13 cellular contexts compared by ENCODE assay signal in genomic region chr7:74343281-74344127, GRCh38. TPM values are rescaled to one million over a fixed set of nuclear protein-coding genes. Genes with fewer than 3 reads are reported as not detected.
DNase-seq lines count a peak whose midpoint lies in the region; ATAC-seq and TF ChIP-seq lines count a peak whose summit lies in the region.
"Had no signal": no experiment of that assay in that cellular context is flagged by ENCODE, and none has a peak within 500 bp of the region (broad histone marks: within the 10 kb centered on the region; RNA-seq: fewer than 3 reads in every experiment).

No MANE protein-coding gene starts in this region.

- CTCF ChIA-PET in HEK293 (lab: Yijun Ruan, JAX), result no interaction called here
- CTCF ChIA-PET in activated CD8-positive, alpha-beta T cell treated with anti-CD3 and anti-CD28 coated beads, Interleukin-2, amount 10 ng/mL, durations not matched to agents 7 days and 5 days (lab: Charles Lee), result no interaction called here

- H3K27me3 Mint-ChIP-seq in activated CD8-positive, alpha-beta T cell treated with anti-CD3 and anti-CD28 coated beads, Interleukin-2, amount 10 ng/mL, durations not matched to agents 7 days and 5 days (ENCODE audit: low read depth), result no peaks in the 10 kb centered on the region

- peaks cover 2% of the 10 kb centered on the region for H3K4me1 Mint-ChIP-seq in activated CD8-positive, alpha-beta T cell treated with anti-CD3 and anti-CD28 coated beads, Interleukin-2, amount 10 ng/mL, durations not matched to agents 7 days and 5 days (ENCODE audit: low read depth)

- no peaks in the 10 kb centered on the region for H3K9me3 Mint-ChIP-seq in activated CD8-positive, alpha-beta T cell treated with anti-CD3 and anti-CD28 coated beads, Interleukin-2, amount 10 ng/mL, durations not matched to agents 7 days and 5 days (ENCODE audit: insufficient read depth)

- peak overlapping the region; percentile 60 for H3K27ac Mint-ChIP-seq in activated CD8-positive, alpha-beta T cell treated with anti-CD3 and anti-CD28 coated beads, Interleukin-2, amount 10 ng/mL, durations not matched to agents 7 days and 5 days

- H3K4me3 ChIP-seq in AG09309 (ENCODE audit: control insufficient read depth, low read depth, low read length), result no peak overlapping the region
- H3K4me3 ChIP-seq in HEK293 (ENCODE audit: low read depth, low read length), result no peak overlapping the region

- H3K9me3 ChIP-seq in HEK293 (ENCODE audit: control insufficient read depth, insufficient read depth, low read depth, low read length), result no peaks in the 10 kb centered on the region

- TF ChIP-seq CTCF in AG09309 (IDR thresholded peaks at IDR 0.05; ENCODE audit: control insufficient read depth, insufficient read depth, low read depth, low read length, missing control alignments), result no peak
- no peak for TF ChIP-seq CTCF in HEK293 (tag by site-specific recombination; IDR thresholded peaks at IDR 0.05)

- DNase-seq in AG09309 (ENCODE audit: low read depth), result peak; percentile 32
- no peak for DNase-seq in activated CD8-positive, alpha-beta T cell treated with anti-CD3 and anti-CD28 coated beads, Interleukin-2, amount 10 ng/mL, durations not matched to agents 7 days and 5 days
- DNase-seq in kidney glomerular epithelial cell (lab: John Stamatoyannopoulos, UW), result peak; percentile 87
- no peak for DNase-seq in GDM1 (lab: John Stamatoyannopoulos, UW)
- DNase-seq in activated gamma-delta T cell (lab: John Stamatoyannopoulos, UW), result no peak
- no peak for DNase-seq in G401 (ENCODE audit: low spot score)
- DNase-seq: activated CD8-positive, alpha-beta memory T cell treated with anti-CD3 and anti-CD28 coated beads for 24 hours; cortex of kidney; NCI-H82; small intestine had no signal

- H3K4me3 Mint-ChIP-seq in activated CD8-positive, alpha-beta T cell treated with anti-CD3 and anti-CD28 coated beads, Interleukin-2, amount 10 ng/mL, durations not matched to agents 7 days and 5 days, result no peak overlapping the region

- no peaks in the 10 kb centered on the region for H3K36me3 ChIP-seq in HEK293 (ENCODE audit: control insufficient read depth in 2 of 2, insufficient read depth in 1 of 2, low read length in 2 of 2)

- in situ Hi-C loops in G401 (cut with HindIII; ENCODE audit: low sequenced_read_pairs), result no loop called here

- POLR2A ChIA-PET in HEK293 (lab: Yijun Ruan, JAX), result no interaction called here
- POLR2A ChIA-PET in activated CD8-positive, alpha-beta T cell treated with anti-CD3 and anti-CD28 coated beads, Interleukin-2, amount 10 ng/mL, durations not matched to agents 7 days and 5 days (lab: Charles Lee), result interaction anchor here (0.6 kb wide), 2 partner anchors 133 to 274 kb away, joined by 3 to 4 read pairs; partner anchors contain the start of gene LAT2

- ATAC-seq in activated CD8-positive, alpha-beta T cell treated with anti-CD3 and anti-CD28 coated beads, Interleukin-2, amount 10 ng/mL, durations not matched to agents 7 days and 5 days, result no peak
- no peak for ATAC-seq in GM21381 (IDR thresholded peaks at IDR 0.05; ENCODE audit: unreplicated experiment)
- ATAC-seq: left lobe of liver had no signal

- H3K27ac ChIP-seq in HEK293 (ENCODE audit: extremely low read depth, low read depth, low read length), result no peak overlapping the region

- H3K36me3 Mint-ChIP-seq in activated CD8-positive, alpha-beta T cell treated with anti-CD3 and anti-CD28 coated beads, Interleukin-2, amount 10 ng/mL, durations not matched to agents 7 days and 5 days (ENCODE audit: low read depth), result no peaks in the 10 kb centered on the region

- no peaks in the 10 kb centered on the region for H3K4me1 ChIP-seq in HEK293 (ENCODE audit: control insufficient read depth, insufficient read depth, low read length)

TF ChIP-seq in HEK293, 187 proteins besides CTCF, POLR2A, EP300 and RAD21:
- TF ChIP-seq KLF9 (tag by site-specific recombination; IDR thresholded peaks at IDR 0.05; ENCODE audit: low read depth) (no peak), ZNF660 (tag by site-specific recombination; IDR thresholded peaks at IDR 0.05) (no peak), ZNF362 (tag by site-specific recombination; IDR thresholded peaks at IDR 0.05) (0 out of 2 replicates have a peak, but pooled peaks have one; percentile 30), ZNF121 (tag by site-specific recombination; IDR thresholded peaks at IDR 0.05) (peak; percentile 49), ZFP41 (tag by site-specific recombination; IDR thresholded peaks at IDR 0.05; ENCODE audit: borderline replicate concordance) (no peak)
- TF ChIP-seq, protein P1, sequence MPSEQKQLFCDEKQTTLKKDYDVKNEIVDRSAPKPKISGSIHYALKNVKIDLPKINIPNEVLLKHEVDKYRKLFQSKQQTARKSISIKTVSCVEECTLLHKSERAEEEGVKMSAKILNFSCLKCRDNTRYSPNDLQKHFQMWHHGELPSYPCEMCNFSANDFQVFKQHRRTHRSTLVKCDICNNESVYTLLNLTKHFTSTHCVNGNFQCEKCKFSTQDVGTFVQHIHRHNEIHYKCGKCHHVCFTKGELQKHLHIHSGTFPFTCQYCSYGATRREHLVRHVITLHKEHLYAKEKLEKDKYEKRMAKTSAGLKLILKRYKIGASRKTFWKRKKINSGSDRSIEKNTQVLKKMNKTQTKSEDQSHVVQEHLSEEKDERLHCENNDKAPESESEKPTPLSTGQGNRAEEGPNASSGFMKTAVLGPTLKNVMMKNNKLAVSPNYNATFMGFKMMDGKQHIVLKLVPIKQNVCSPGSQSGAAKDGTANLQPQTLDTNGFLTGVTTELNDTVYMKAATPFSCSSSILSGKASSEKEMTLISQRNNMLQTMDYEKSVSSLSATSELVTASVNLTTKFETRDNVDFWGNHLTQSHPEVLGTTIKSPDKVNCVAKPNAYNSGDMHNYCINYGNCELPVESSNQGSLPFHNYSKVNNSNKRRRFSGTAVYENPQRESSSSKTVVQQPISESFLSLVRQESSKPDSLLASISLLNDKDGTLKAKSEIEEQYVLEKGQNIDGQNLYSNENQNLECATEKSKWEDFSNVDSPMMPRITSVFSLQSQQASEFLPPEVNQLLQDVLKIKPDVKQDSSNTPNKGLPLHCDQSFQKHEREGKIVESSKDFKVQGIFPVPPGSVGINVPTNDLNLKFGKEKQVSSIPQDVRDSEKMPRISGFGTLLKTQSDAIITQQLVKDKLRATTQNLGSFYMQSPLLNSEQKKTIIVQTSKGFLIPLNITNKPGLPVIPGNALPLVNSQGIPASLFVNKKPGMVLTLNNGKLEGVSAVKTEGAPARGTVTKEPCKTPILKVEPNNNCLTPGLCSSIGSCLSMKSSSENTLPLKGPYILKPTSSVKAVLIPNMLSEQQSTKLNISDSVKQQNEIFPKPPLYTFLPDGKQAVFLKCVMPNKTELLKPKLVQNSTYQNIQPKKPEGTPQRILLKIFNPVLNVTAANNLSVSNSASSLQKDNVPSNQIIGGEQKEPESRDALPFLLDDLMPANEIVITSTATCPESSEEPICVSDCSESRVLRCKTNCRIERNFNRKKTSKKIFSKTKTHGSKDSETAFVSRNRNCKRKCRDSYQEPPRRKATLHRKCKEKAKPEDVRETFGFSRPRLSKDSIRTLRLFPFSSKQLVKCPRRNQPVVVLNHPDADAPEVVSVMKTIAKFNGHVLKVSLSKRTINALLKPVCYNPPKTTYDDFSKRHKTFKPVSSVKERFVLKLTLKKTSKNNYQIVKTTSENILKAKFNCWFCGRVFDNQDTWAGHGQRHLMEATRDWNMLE (tag by site-specific recombination; conservative IDR thresholded peaks at IDR 0.05; ENCODE audit: low read depth), result no peak

RNA-seq across cellular contexts. Expression of gene CLIP2, which starts 54.3 kb away (rescaled TPM):
- total RNA-seq in activated CD8-positive, alpha-beta T cell treated with anti-CD3 and anti-CD28 coated beads, Interleukin-2, amount 10 ng/mL, durations not matched to agents 7 days and 5 days, result 1 to 10 TPM; 1.5 to 1.7 TPM
- total RNA-seq in G401 (2014; rRNA removed; shearing (Covaris generic)), result 33.2 and 34.2 TPM in 2 replicates

Comparison
In these comparisons a context has a peak if more than half of its experiments do, and no peak if none do; other contexts are left out.
1. DNase-seq: peak in AG09309 (single experiment) and kidney glomerular epithelial cell (single experiment); none in activated CD8-positive, alpha-beta T cell treated with anti-CD3 and anti-CD28 coated beads, Interleukin-2, amount 10 ng/mL, durations not matched to agents 7 days and 5 days (single experiment), GDM1 (single experiment), activated gamma-delta T cell (single experiment) and G401 (single experiment).
2. RNA of gene CLIP2, which starts 54.3 kb away (total RNA-seq): 33.2 to 34.2 TPM in G401; 1.5 to 1.7 TPM in activated CD8-positive, alpha-beta T cell treated with anti-CD3 and anti-CD28 coated beads, Interleukin-2, amount 10 ng/mL, durations not matched to agents 7 days and 5 days; every median in the first group is over 10 times any median in the second.